ENCODE assay signal across 18 cellular contexts in the genomic region with DNA sequence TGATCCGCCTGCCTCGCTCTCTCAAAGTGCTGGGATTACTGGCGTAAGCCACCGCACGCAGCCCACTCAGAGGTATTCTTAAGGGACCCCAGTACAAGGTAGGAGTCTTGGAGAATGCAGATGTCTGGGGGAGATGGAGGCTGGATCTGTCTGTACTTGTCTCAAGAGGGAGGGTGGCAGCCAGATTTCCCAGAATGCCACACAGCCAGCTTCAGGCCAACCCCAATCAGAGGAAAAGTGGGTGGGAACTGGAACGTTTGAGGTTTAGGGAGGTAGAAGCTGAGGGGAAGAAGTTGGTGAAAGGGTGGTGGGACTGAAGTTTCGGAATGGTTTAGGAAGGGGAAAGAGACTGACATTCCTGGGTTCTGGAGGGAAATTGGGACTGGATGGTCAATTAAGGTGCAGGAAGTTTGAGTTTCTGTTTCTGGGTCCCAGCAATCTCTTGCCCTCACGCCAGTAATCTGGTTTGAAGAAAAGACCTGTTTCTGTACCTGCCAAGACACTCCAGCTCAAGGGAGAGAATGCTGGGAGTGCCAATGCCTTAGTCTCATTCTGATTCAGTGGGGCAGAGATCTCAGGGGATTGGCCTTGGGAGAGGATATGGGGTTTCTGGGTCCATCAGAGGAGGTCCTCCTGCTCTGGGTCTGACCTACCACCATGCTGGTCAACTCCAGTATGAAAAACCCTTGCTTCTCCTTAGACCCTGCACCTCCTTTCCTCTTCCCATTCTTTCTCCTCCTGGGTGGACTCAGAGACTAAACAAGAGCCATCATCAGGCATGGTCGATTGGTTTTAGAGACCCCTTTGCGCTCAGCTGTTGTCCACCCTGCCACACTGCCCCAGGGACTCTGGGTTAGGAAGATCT. TPM values are rescaled to one million over a fixed set of nuclear protein-coding genes. Genes with fewer than 3 reads are reported as not detected.
DNase-seq lines count a peak whose midpoint lies in the region; ATAC-seq, FAIRE-seq and TF ChIP-seq lines count a peak whose summit lies in the region.
"Had no signal": no experiment of that assay in that cellular context is flagged by ENCODE, and none has a peak within 500 bp of the region (broad histone marks: within the 10 kb centered on the region; RNA-seq: fewer than 3 reads in every experiment).

No MANE protein-coding gene starts in this region.

- TF ChIP-seq POLR2A in suprapubic skin (IDR thresholded peaks at IDR 0.05), result no peak

- no peak for TF ChIP-seq EP300 in suprapubic skin (IDR thresholded peaks at IDR 0.05)

- H3K4me3 ChIP-seq in astrocyte (ENCODE audit: insufficient read depth, low read depth, low read length) (no peak overlapping the region), suprapubic skin (peak overlapping the region; percentile 66)
- H3K4me3 ChIP-seq: adrenal gland, PC-9, smooth muscle cell had no signal

- H3K4me1 Mint-ChIP-seq in activated T-cell treated with anti-CD3 and anti-CD28 coated beads, Interleukin-2, amount 50 U/mL, for 72 hours (ENCODE audit: low read depth), result peaks cover 31% of the 10 kb centered on the region
- H3K4me1 Mint-ChIP-seq in activated T-cell treated with anti-CD3 and anti-CD28 coated beads, Interleukin-2, amount 50 U/mL, for 4 hours (ENCODE audit: low read depth), result peaks cover 34% of the 10 kb centered on the region
- peaks cover 24% of the 10 kb centered on the region for H3K4me1 Mint-ChIP-seq in astrocyte (ENCODE audit: low read depth, unreplicated experiment)

- no peak overlapping the region for H3K9ac ChIP-seq in astrocyte (ENCODE audit: low read length)

- H3K79me2 ChIP-seq in astrocyte (ENCODE audit: insufficient read depth, low read length), result no peaks in the 10 kb centered on the region

- 63% methylated on average over 9 of the region's 10 CpGs for WGBS in suprapubic skin

- no peak overlapping the region for H3K27ac Mint-ChIP-seq in activated T-cell treated with anti-CD3 and anti-CD28 coated beads, Interleukin-2, amount 50 U/mL, for 72 hours
- peak overlapping the region; percentile 26 for H3K27ac Mint-ChIP-seq in astrocyte (ENCODE audit: unreplicated experiment)

- no peak for ATAC-seq in activated T-cell treated with anti-CD3 and anti-CD28 coated beads, Interleukin-2, amount 50 U/mL, for 72 hours (replicated peaks in 1 of 2)
- ATAC-seq in activated T-cell treated with anti-CD3 and anti-CD28 coated beads, Interleukin-2, amount 50 U/mL, for 4 hours, result no peak

- no peak overlapping the region for H3K4me2 ChIP-seq in astrocyte (ENCODE audit: low read length)
- H3K4me2 ChIP-seq: PC-9 had no signal

- peaks cover 5% of the 10 kb centered on the region in 2 donors for H3K36me3 Mint-ChIP-seq in activated T-cell treated with anti-CD3 and anti-CD28 coated beads, Interleukin-2, amount 50 U/mL, for 72 hours (ENCODE audit: insufficient read depth in 2 of 2)
- H3K36me3 Mint-ChIP-seq in activated T-cell treated with anti-CD3 and anti-CD28 coated beads, Interleukin-2, amount 50 U/mL, for 4 hours (ENCODE audit: insufficient read depth), result peaks cover 14% of the 10 kb centered on the region
- H3K36me3 Mint-ChIP-seq in astrocyte (ENCODE audit: low read depth, unreplicated experiment), result peaks cover 26% of the 10 kb centered on the region

- no peaks in the 10 kb centered on the region for H3K9me3 Mint-ChIP-seq in activated T-cell treated with anti-CD3 and anti-CD28 coated beads, Interleukin-2, amount 50 U/mL, for 72 hours
- no peaks in the 10 kb centered on the region for H3K9me3 Mint-ChIP-seq in activated T-cell treated with anti-CD3 and anti-CD28 coated beads, Interleukin-2, amount 50 U/mL, for 4 hours
- no peaks in the 10 kb centered on the region for H3K9me3 Mint-ChIP-seq in astrocyte (ENCODE audit: unreplicated experiment)

- H3K27ac ChIP-seq in astrocyte (ENCODE audit: low read depth, low read length) (no peak overlapping the region), suprapubic skin (peak overlapping the region; percentile 74)
- H3K27ac ChIP-seq: adrenal gland, PC-9 had no signal

- no peak for FAIRE-seq in astrocyte (lab: Jason Lieb, UNC)
- FAIRE-seq: colon had no signal

- H3K9me3 ChIP-seq in astrocyte (ENCODE audit: insufficient read depth, low read depth, low read length) (no peaks in the 10 kb centered on the region), suprapubic skin (no peaks in the 10 kb centered on the region)
- H3K9me3 ChIP-seq: adrenal gland had no signal

- H3K36me3 ChIP-seq in astrocyte (ENCODE audit: insufficient read depth, low read length) (peaks cover 28% of the 10 kb centered on the region), suprapubic skin (peaks cover 32% of the 10 kb centered on the region)

- no peaks in the 10 kb centered on the region for H3K27me3 Mint-ChIP-seq in activated T-cell treated with anti-CD3 and anti-CD28 coated beads, Interleukin-2, amount 50 U/mL, for 72 hours (ENCODE audit: low read depth)
- no peaks in the 10 kb centered on the region for H3K27me3 Mint-ChIP-seq in activated T-cell treated with anti-CD3 and anti-CD28 coated beads, Interleukin-2, amount 50 U/mL, for 4 hours (ENCODE audit: low read depth)
- no peaks in the 10 kb centered on the region for H3K27me3 Mint-ChIP-seq in astrocyte (ENCODE audit: low read depth, unreplicated experiment)

- H3K4me1 ChIP-seq in astrocyte (ENCODE audit: insufficient read depth, low read length) (no peaks in the 10 kb centered on the region), suprapubic skin (peaks cover 63% of the 10 kb centered on the region)
- H3K4me1 ChIP-seq: adrenal gland had no signal

- peak overlapping the region; percentile 15 to 83 for H3K4me3 Mint-ChIP-seq in activated T-cell treated with anti-CD3 and anti-CD28 coated beads, Interleukin-2, amount 50 U/mL, for 72 hours
- H3K4me3 Mint-ChIP-seq in activated T-cell treated with anti-CD3 and anti-CD28 coated beads, Interleukin-2, amount 50 U/mL, for 4 hours, result no peak overlapping the region
- peak overlapping the region; percentile 82 for H3K4me3 Mint-ChIP-seq in astrocyte (ENCODE audit: unreplicated experiment)

- H4K20me1 ChIP-seq in astrocyte (ENCODE audit: insufficient read depth, low read length), result peaks cover 32% of the 10 kb centered on the region

- H3K27me3 ChIP-seq in astrocyte (ENCODE audit: insufficient read depth, low read length), result no peaks in the 10 kb centered on the region
- H3K27me3 ChIP-seq in suprapubic skin, result no peaks in the 10 kb centered on the region
- H3K27me3 ChIP-seq: adrenal gland had no signal

- H2AFZ ChIP-seq in astrocyte (ENCODE audit: low read depth, low read length), result no peak overlapping the region
- H2AFZ ChIP-seq: PC-9 had no signal

- no peak for DNase-seq in activated T-cell treated with anti-CD3 and anti-CD28 coated beads, Interleukin-2, amount 50 U/mL, for 72 hours
- no peak for DNase-seq in activated T-cell treated with anti-CD3 and anti-CD28 coated beads, Interleukin-2, amount 50 U/mL, for 4 hours
- no peak for DNase-seq in astrocyte (ENCODE audit: low read depth)
- peak; percentile 45 for DNase-seq in left kidney (ENCODE audit: low read depth, low spot score)
- DNase-seq in suprapubic skin (ENCODE audit: low spot score in 2 of 2), result no peak
- DNase-seq in NCI-H1105 (lab: John Stamatoyannopoulos, UW), result no peak
- DNase-seq in KG1 (lab: John Stamatoyannopoulos, UW), result no peak
- DNase-seq in cerebellar nuclear complex (lab: John Stamatoyannopoulos, UW), result no peak
- DNase-seq: activated CD4-positive, CD25-positive, alpha-beta regulatory T cell; adrenal gland; GOT3; NCI-H446 treated with DMSO at 0.1 percent for 48 hours; occipital lobe; PC-9; stimulated activated naive CD4-positive, alpha-beta T cell treated with Interleukin-2 at 50 U/mL for 16 hours had no signal

- TF ChIP-seq CTCF in astrocyte (IDR thresholded peaks at IDR 0.05; ENCODE audit: insufficient read depth, low read depth, low read length) (no peak), suprapubic skin (IDR thresholded peaks at IDR 0.05) (no peak)

RNA-seq across cellular contexts. Expression of a gene that starts 8.2 kb away (rescaled TPM):
- total RNA-seq in activated T-cell treated with anti-CD3 and anti-CD28 coated beads, Interleukin-2, amount 50 U/mL, for 72 hours, result 1 to 10 TPM; 1.3 to 2.8 TPM
- total RNA-seq in activated T-cell treated with anti-CD3 and anti-CD28 coated beads, Interleukin-2, amount 50 U/mL, for 4 hours, result 1 to 10 TPM in 1 of 3 donors, under 1 TPM in 2; 0.48 to 1.1 (median 0.55) TPM
- total RNA-seq in astrocyte (23.0 and 24.4 TPM in 2 replicates), suprapubic skin (100 to 1,000 TPM in 3 of 4 donors, 10 to 100 TPM in 1; 99.5 to 134 (median 113) TPM)

RNA-seq across cellular contexts. Expression of a gene that starts 26.3 kb away (rescaled TPM):
- 10 to 100 TPM; 20.6 to 27.4 TPM for total RNA-seq in activated T-cell treated with anti-CD3 and anti-CD28 coated beads, Interleukin-2, amount 50 U/mL, for 72 hours
- 10 to 100 TPM in 2 of 3 donors, 1 to 10 TPM in 1; 9.3 to 16.4 (median 12.4) TPM for total RNA-seq in activated T-cell treated with anti-CD3 and anti-CD28 coated beads, Interleukin-2, amount 50 U/mL, for 4 hours
- 317 and 382 TPM in 2 replicates for total RNA-seq in astrocyte
- 10 to 100 TPM; 16.3 to 36.4 (median 24.8) TPM for total RNA-seq in suprapubic skin

RNA-seq across cellular contexts. Expression of a gene that starts 28.4 kb away (rescaled TPM):
- total RNA-seq in activated T-cell treated with anti-CD3 and anti-CD28 coated beads, Interleukin-2, amount 50 U/mL, for 72 hours, result 10 to 100 TPM in 1 of 2 donors, 1 to 10 TPM in 1; 3.8 to 16.0 TPM
- under 1 TPM in 2 of 3 donors, not detected in 1; 0.13 to 0.49 TPM for total RNA-seq in activated T-cell treated with anti-CD3 and anti-CD28 coated beads, Interleukin-2, amount 50 U/mL, for 4 hours
- total RNA-seq in astrocyte, result not detected in 2 replicates
- total RNA-seq in suprapubic skin, result 1 to 10 TPM in 1 of 4 donors, under 1 TPM in 3; 0.38 to 1.7 (median 0.73) TPM
- total RNA-seq: fibroblast of lung, PC-9 had no signal
